ENCODE assay signal across 26 cellular contexts in the genomic region with DNA sequence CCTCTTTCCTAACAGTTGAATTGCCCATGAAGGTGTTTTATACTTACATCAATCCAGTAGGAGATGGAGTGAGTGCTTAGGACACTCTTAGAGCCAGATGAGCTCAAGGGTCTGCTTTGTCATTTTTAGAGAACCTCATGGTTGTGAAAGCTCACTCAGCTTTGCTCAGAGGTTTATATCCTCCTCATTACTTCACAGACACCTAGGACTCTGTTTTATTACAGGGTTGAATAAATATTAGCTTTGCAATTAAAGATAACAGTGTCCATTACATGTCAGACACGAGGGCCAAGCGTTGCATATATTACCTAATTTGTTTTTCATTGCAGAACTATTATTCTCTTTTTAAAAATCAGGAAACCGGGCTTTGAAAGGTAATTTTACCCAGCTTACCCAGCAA. TPM values are rescaled to one million over a fixed set of nuclear protein-coding genes. Genes with fewer than 3 reads are reported as not detected.
A peak's percentile ranks its signal among the peaks of the same experiment; 100 is the strongest.
DNase-seq lines count a peak whose midpoint lies in the region; ATAC-seq and TF ChIP-seq lines count a peak whose summit lies in the region.
"Had no signal": no experiment of that assay in that cellular context is flagged by ENCODE, and none has a peak within 500 bp of the region (broad histone marks: within the 10 kb centered on the region; RNA-seq: fewer than 3 reads in every experiment).

No MANE protein-coding gene starts in this region.

- DNase-seq in activated CD4-positive, alpha-beta T cell treated with anti-CD3 and anti-CD28 coated beads, Interleukin-2, amount 10 ng/mL, durations not matched to agents 24 days and 14 days = no peak
- DNase-seq in activated CD4-positive, alpha-beta T cell treated with anti-CD3 and anti-CD28 coated beads, Interleukin-2, amount 50 U/mL, for 48 hours = no peak
- peak; percentile 89 for DNase-seq in NCI-H510A treated with DMSO at 0.1 percent for 48 hours (lab: John Stamatoyannopoulos, UW)
- no peak for DNase-seq in dorsolateral prefrontal cortex
- no peak for DNase-seq in activated CD8-positive, alpha-beta T cell treated with anti-CD3 and anti-CD28 coated beads, Interleukin-2, amount 10 ng/mL, durations not matched to agents 7 days and 5 days
- DNase-seq in stomach = no peak
- DNase-seq: activated naive CD4-positive, alpha-beta T cell treated with anti-CD3 and anti-CD28 coated beads, Interleukin-2, amount 10 ng/mL, durations not matched to agents 7 days and 5 days; activated T-cell treated with anti-CD3 and anti-CD28 coated beads, Interleukin-2, amount 50 U/mL, for 48 hours; amygdala; DND-41; heart left ventricle; KBM-7; left ventricle myocardium superior; NCI-H2107; Right ventricle myocardium superior; stimulated activated CD4-positive, alpha-beta T cell treated with anti-CD3 and anti-CD28 coated beads, Interleukin-4, amount 100 ng/mL, for 24 hours; stimulated activated naive CD4-positive, alpha-beta T cell treated with Interleukin-2 at 50 U/mL for 16 hours; T1000; tibial artery had no signal

- POLR2A ChIA-PET in activated CD8-positive, alpha-beta T cell treated with anti-CD3 and anti-CD28 coated beads, Interleukin-2, amount 10 ng/mL, durations not matched to agents 7 days and 5 days (lab: Charles Lee) = interaction anchor here (0.5 kb wide), 1 partner anchor 49 kb away, joined by 3 read pairs; no protein-coding TSS in a partner anchor

- H3K4me3 Mint-ChIP-seq in activated CD4-positive, alpha-beta T cell treated with anti-CD3 and anti-CD28 coated beads, Interleukin-2, amount 10 ng/mL, durations not matched to agents 24 days and 14 days = no peak overlapping the region
- no peak overlapping the region for H3K4me3 Mint-ChIP-seq in activated CD8-positive, alpha-beta T cell treated with anti-CD3 and anti-CD28 coated beads, Interleukin-2, amount 10 ng/mL, durations not matched to agents 7 days and 5 days
- H3K4me3 Mint-ChIP-seq: activated naive CD4-positive, alpha-beta T cell treated with anti-CD3 and anti-CD28 coated beads, Interleukin-2, amount 10 ng/mL, durations not matched to agents 7 days and 5 days; B cell; mesothelial cell of epicardium; natural killer cell treated with Interleukin-12 subunit alpha and Interleukin-12 subunit beta and Interleukin-15 and Interleukin-18, amount 100 ng/mL, for 72 hours had no signal

- H3K4me3 ChIP-seq in dorsolateral prefrontal cortex (no peak overlapping the region), stomach (no peak overlapping the region)
- H3K4me3 ChIP-seq: A549, heart left ventricle, right atrium auricular region, tibial artery had no signal

- ATAC-seq in GM18498 (IDR thresholded peaks at IDR 0.05; ENCODE audit: unreplicated experiment) (no peak), HG03460 (IDR thresholded peaks at IDR 0.05; ENCODE audit: unreplicated experiment) (no peak)
- ATAC-seq in activated CD8-positive, alpha-beta T cell treated with anti-CD3 and anti-CD28 coated beads, Interleukin-2, amount 10 ng/mL, durations not matched to agents 7 days and 5 days = no peak
- ATAC-seq: A549; heart left ventricle; left ventricle myocardium superior; natural killer cell treated with Interleukin-12 subunit alpha and Interleukin-12 subunit beta and Interleukin-15 and Interleukin-18, amount 100 ng/mL, for 72 hours had no signal

- no peaks in the 10 kb centered on the region for H3K27me3 Mint-ChIP-seq in activated CD4-positive, alpha-beta T cell treated with anti-CD3 and anti-CD28 coated beads, Interleukin-2, amount 10 ng/mL, durations not matched to agents 24 days and 14 days
- H3K27me3 Mint-ChIP-seq in activated CD8-positive, alpha-beta T cell treated with anti-CD3 and anti-CD28 coated beads, Interleukin-2, amount 10 ng/mL, durations not matched to agents 7 days and 5 days (ENCODE audit: low read depth) = no peaks in the 10 kb centered on the region
- H3K27me3 Mint-ChIP-seq: activated naive CD4-positive, alpha-beta T cell treated with anti-CD3 and anti-CD28 coated beads, Interleukin-2, amount 10 ng/mL, durations not matched to agents 7 days and 5 days; B cell; natural killer cell treated with Interleukin-12 subunit alpha and Interleukin-12 subunit beta and Interleukin-15 and Interleukin-18, amount 100 ng/mL, for 72 hours had no signal

- intact Hi-C loops in activated CD4-positive, alpha-beta T cell treated with anti-CD3 and anti-CD28 coated beads, Interleukin-2, amount 10 ng/mL, durations not matched to agents 24 days and 14 days (cut with micrococcal nuclease) = no loop called here
- intact Hi-C loops in dorsolateral prefrontal cortex (cut with DNase I) (no loop called here), stomach (cut with DNase I; ENCODE audit: low total_unique reads) (no loop called here)

- peaks cover 39 to 93% (median 86%) of the 10 kb centered on the region in 4 donors for H3K36me3 ChIP-seq in stomach

- WGBS in stomach, 5 donors = 32 to 65% (median 44%) methylated on average over 3 of the region's 3 CpGs

- no peaks in the 10 kb centered on the region for H3K27me3 ChIP-seq in dorsolateral prefrontal cortex
- H3K27me3 ChIP-seq in stomach = no peaks in the 10 kb centered on the region
- H3K27me3 ChIP-seq: heart left ventricle, right atrium auricular region, tibial artery had no signal

- H3K27ac Mint-ChIP-seq in activated CD4-positive, alpha-beta T cell treated with anti-CD3 and anti-CD28 coated beads, Interleukin-2, amount 10 ng/mL, durations not matched to agents 24 days and 14 days = peak overlapping the region; percentile 8
- no peak overlapping the region for H3K27ac Mint-ChIP-seq in activated CD8-positive, alpha-beta T cell treated with anti-CD3 and anti-CD28 coated beads, Interleukin-2, amount 10 ng/mL, durations not matched to agents 7 days and 5 days
- H3K27ac Mint-ChIP-seq: activated naive CD4-positive, alpha-beta T cell treated with anti-CD3 and anti-CD28 coated beads, Interleukin-2, amount 10 ng/mL, durations not matched to agents 7 days and 5 days; B cell; mesothelial cell of epicardium; natural killer cell treated with Interleukin-12 subunit alpha and Interleukin-12 subunit beta and Interleukin-15 and Interleukin-18, amount 100 ng/mL, for 72 hours had no signal

- CTCF ChIA-PET in activated CD8-positive, alpha-beta T cell treated with anti-CD3 and anti-CD28 coated beads, Interleukin-2, amount 10 ng/mL, durations not matched to agents 7 days and 5 days (lab: Charles Lee) = interaction anchor here (1.2 kb wide), 1 partner anchor 75 kb away, joined by 3 read pairs; no protein-coding TSS in a partner anchor

- peaks cover 53% of the 10 kb centered on the region for H3K36me3 Mint-ChIP-seq in activated CD4-positive, alpha-beta T cell treated with anti-CD3 and anti-CD28 coated beads, Interleukin-2, amount 10 ng/mL, durations not matched to agents 24 days and 14 days (ENCODE audit: low read depth)
- H3K36me3 Mint-ChIP-seq in activated CD8-positive, alpha-beta T cell treated with anti-CD3 and anti-CD28 coated beads, Interleukin-2, amount 10 ng/mL, durations not matched to agents 7 days and 5 days (ENCODE audit: low read depth) = peaks cover 57% of the 10 kb centered on the region

- no peak for TF ChIP-seq EP300 in stomach (IDR thresholded peaks at IDR 0.05)

- no peak for TF ChIP-seq CTCF in dorsolateral prefrontal cortex (IDR thresholded peaks at IDR 0.05 in 54 of 56, conservative IDR thresholded peaks at IDR 0.05 in 2 of 56; ENCODE audit: low read depth in 1 of 56, partially characterized antibody in 56 of 56)
- no peak for TF ChIP-seq CTCF in stomach (IDR thresholded peaks at IDR 0.05)

- H3K4me1 ChIP-seq in stomach = peaks cover 0 to 4% (median 0%) of the 10 kb centered on the region in 4 donors
- H3K4me1 ChIP-seq: A549, heart left ventricle, right atrium auricular region, tibial artery had no signal

- no peaks in the 10 kb centered on the region for H3K9me3 Mint-ChIP-seq in activated CD4-positive, alpha-beta T cell treated with anti-CD3 and anti-CD28 coated beads, Interleukin-2, amount 10 ng/mL, durations not matched to agents 24 days and 14 days
- H3K9me3 Mint-ChIP-seq in activated CD8-positive, alpha-beta T cell treated with anti-CD3 and anti-CD28 coated beads, Interleukin-2, amount 10 ng/mL, durations not matched to agents 7 days and 5 days (ENCODE audit: insufficient read depth) = no peaks in the 10 kb centered on the region
- H3K9me3 Mint-ChIP-seq: activated naive CD4-positive, alpha-beta T cell treated with anti-CD3 and anti-CD28 coated beads, Interleukin-2, amount 10 ng/mL, durations not matched to agents 7 days and 5 days; mesothelial cell of epicardium; natural killer cell treated with Interleukin-12 subunit alpha and Interleukin-12 subunit beta and Interleukin-15 and Interleukin-18, amount 100 ng/mL, for 72 hours had no signal

- peaks cover under 1% of the 10 kb centered on the region for H3K4me1 Mint-ChIP-seq in activated CD4-positive, alpha-beta T cell treated with anti-CD3 and anti-CD28 coated beads, Interleukin-2, amount 10 ng/mL, durations not matched to agents 24 days and 14 days
- H3K4me1 Mint-ChIP-seq in activated CD8-positive, alpha-beta T cell treated with anti-CD3 and anti-CD28 coated beads, Interleukin-2, amount 10 ng/mL, durations not matched to agents 7 days and 5 days (ENCODE audit: low read depth) = no peaks in the 10 kb centered on the region
- H3K4me1 Mint-ChIP-seq: B cell had no signal

- H3K27ac ChIP-seq in dorsolateral prefrontal cortex (peak overlapping the region in 57 of 59 donors; percentile 32 to 100 (median 98)), stomach (no peak overlapping the region)
- H3K27ac ChIP-seq: A549, heart left ventricle, right atrium auricular region, tibial artery had no signal

- no peak for TF ChIP-seq POLR2A in stomach (IDR thresholded peaks at IDR 0.05)

- no peaks in the 10 kb centered on the region for H3K9me3 ChIP-seq in stomach
- H3K9me3 ChIP-seq: A549, heart left ventricle, right atrium auricular region, tibial artery had no signal

RNA-seq across cellular contexts. Expression of a gene that starts 16.2 kb away (rescaled TPM):
- 1.4 and 2.1 TPM in 2 replicates for total RNA-seq in activated CD4-positive, alpha-beta T cell treated with anti-CD3 and anti-CD28 coated beads, Interleukin-2, amount 10 ng/mL, durations not matched to agents 24 days and 14 days
- total RNA-seq in dorsolateral prefrontal cortex (100 to 1,000 TPM in 6 of 120 experiments, 10 to 100 TPM in 114; 22.2 to 201 (median 55.1) TPM), stomach (under 1 TPM in 1 of 5 donors, not detected in 4; 0.58 TPM)
- under 1 TPM; 0.90 to 0.91 TPM for total RNA-seq in activated CD8-positive, alpha-beta T cell treated with anti-CD3 and anti-CD28 coated beads, Interleukin-2, amount 10 ng/mL, durations not matched to agents 7 days and 5 days
- 1 to 10 TPM in 1 of 3 donors, under 1 TPM in 1, not detected in 1; 0.25 to 1.0 TPM for polyA plus RNA-seq in stomach

Comparison
In these comparisons a context has a peak if more than half of its experiments do, and no peak if none do; other contexts are left out.
1. H3K27ac ChIP-seq: peak in dorsolateral prefrontal cortex (57 of 59); none in stomach (0 of 5).